In the genomic region with DNA sequence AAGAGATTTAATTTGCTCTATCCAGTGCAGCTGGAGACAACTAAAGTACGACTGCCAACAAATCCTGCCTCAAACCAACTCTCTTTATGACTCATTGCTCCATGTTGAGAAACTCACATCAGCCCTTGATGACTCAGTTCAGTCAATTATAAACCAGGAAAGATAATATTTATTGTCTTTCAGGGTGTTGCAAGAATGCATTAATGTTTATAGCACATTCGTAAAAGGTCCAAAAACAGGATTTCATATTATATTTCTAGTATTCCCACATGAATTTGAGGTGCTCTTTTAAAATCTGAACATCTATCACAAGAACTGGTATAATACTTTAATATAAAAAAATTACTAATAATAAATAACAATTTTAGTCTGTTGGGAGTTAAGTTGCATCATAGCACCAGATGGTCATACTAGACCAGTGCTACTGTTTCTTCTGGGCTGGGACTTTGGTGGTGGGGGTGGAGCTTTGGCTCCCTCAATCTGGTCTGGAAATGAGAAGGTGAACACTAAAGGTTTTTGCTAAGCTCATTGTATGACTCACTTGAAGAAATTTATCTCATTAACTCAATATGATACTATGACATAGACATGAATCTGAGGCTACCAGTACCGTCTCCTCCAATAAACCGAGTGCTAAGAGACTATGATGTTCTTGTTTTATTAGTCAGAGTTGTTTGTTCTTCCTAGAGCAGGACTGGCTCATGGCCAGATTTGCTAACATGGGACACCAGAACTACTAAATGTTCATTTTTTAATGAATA, we compare ENCODE assay signal across 8 cellular contexts. TPM values are rescaled to one million over a fixed set of nuclear protein-coding genes. Genes with fewer than 3 reads are reported as not detected.
DNase-seq lines count a peak whose midpoint lies in the region; ATAC-seq and TF ChIP-seq lines count a peak whose summit lies in the region.

No MANE protein-coding gene starts in this region.

- H3K4me1 ChIP-seq in smooth muscle cell (ENCODE audit: low read depth) = peaks cover 12% of the 10 kb centered on the region

- H3K79me2 ChIP-seq in smooth muscle cell (ENCODE audit: low read depth) = no peaks in the 10 kb centered on the region

- peak overlapping the region; percentile 75 for H3K4me2 ChIP-seq in smooth muscle cell

- H3F3A ChIP-seq in smooth muscle cell (ENCODE audit: low read depth) = peaks cover 22% of the 10 kb centered on the region

- no peaks in the 10 kb centered on the region for H3K9me3 ChIP-seq in smooth muscle cell (replicated peaks; ENCODE audit: low read depth)

- peak overlapping the region; percentile 96 for H3K27ac ChIP-seq in smooth muscle cell (ENCODE audit: low read depth)

- no peaks in the 10 kb centered on the region for H3K36me3 ChIP-seq in smooth muscle cell (ENCODE audit: low read depth)

- H2AFZ ChIP-seq in smooth muscle cell (ENCODE audit: low read depth) = no peak overlapping the region

- H3K36me3 Mint-ChIP-seq in T-helper 2 cell treated with Interferon-gamma antibody and Interleukin-4, amounts not matched to agents 5 μg/mL and 100 μg/mL, for 36 hours (ENCODE audit: low read depth) = no peaks in the 10 kb centered on the region

- ATAC-seq in GM21423 (IDR thresholded peaks at IDR 0.05; ENCODE audit: unreplicated experiment) = peak; percentile 85

- no peaks in the 10 kb centered on the region for H4K20me1 ChIP-seq in smooth muscle cell (ENCODE audit: low read depth)

- peaks cover 21% of the 10 kb centered on the region for H3K27me3 Mint-ChIP-seq in T-helper 2 cell treated with Interferon-gamma antibody and Interleukin-4, amounts not matched to agents 5 μg/mL and 100 μg/mL, for 36 hours (ENCODE audit: low read depth)

- no peaks in the 10 kb centered on the region for H3K9me3 Mint-ChIP-seq in T-helper 2 cell treated with Interferon-gamma antibody and Interleukin-4, amounts not matched to agents 5 μg/mL and 100 μg/mL, for 36 hours

- H3K9ac ChIP-seq in smooth muscle cell (ENCODE audit: low read depth) = peak overlapping the region; percentile 78

- no peak overlapping the region for H3K27ac Mint-ChIP-seq in T-helper 2 cell treated with Interferon-gamma antibody and Interleukin-4, amounts not matched to agents 5 μg/mL and 100 μg/mL, for 36 hours

- no peaks in the 10 kb centered on the region for H3K27me3 ChIP-seq in smooth muscle cell (ENCODE audit: low read depth)

- peaks cover 9% of the 10 kb centered on the region for H3K4me1 Mint-ChIP-seq in T-helper 2 cell treated with Interferon-gamma antibody and Interleukin-4, amounts not matched to agents 5 μg/mL and 100 μg/mL, for 36 hours (ENCODE audit: low read depth)

- H3K4me3 ChIP-seq in foreskin fibroblast (ENCODE audit: low read depth in 1 of 2, low read length in 2 of 2) (no peak overlapping the region), smooth muscle cell (peak overlapping the region; percentile 25)

- TF ChIP-seq CTCF in foreskin fibroblast (IDR thresholded peaks at IDR 0.05; ENCODE audit: low read depth, low read length) (no peak), smooth muscle cell (IDR thresholded peaks at IDR 0.05; ENCODE audit: borderline replicate concordance, insufficient read depth, poor library complexity, severe bottlenecking) (no peak)

- WGBS in smooth muscle cell (ENCODE audit: low lambda C conversion rate) = 0% methylated on average over 4 of the region's 4 CpGs

- DNase-seq in DMS79 treated with DMSO at 0.1 percent for 48 hours (lab: John Stamatoyannopoulos, UW) = peak; percentile 44
- DNase-seq in HPDE6-E6E7 (ENCODE audit: extremely low spot score) = peak; percentile 75
- peak; percentile 50 for DNase-seq in T-helper 2 cell treated with Interferon-gamma antibody and Interleukin-4, amounts not matched to agents 5 μg/mL and 100 μg/mL, for 36 hours (ENCODE audit: low spot score)
- peak; percentile 95 to 97 for DNase-seq in foreskin fibroblast
- no peak for DNase-seq in smooth muscle cell (lab: John Stamatoyannopoulos, UW; ENCODE audit: unreplicated experiment)
- DNase-seq in inferior parietal cortex (ENCODE audit: extremely low spot score) = no peak
- no peak for DNase-seq in KG1 (lab: John Stamatoyannopoulos, UW)

- H3K4me3 Mint-ChIP-seq in T-helper 2 cell treated with Interferon-gamma antibody and Interleukin-4, amounts not matched to agents 5 μg/mL and 100 μg/mL, for 36 hours = no peak overlapping the region

RNA-seq across cellular contexts. Expression of gene MAP3K20, which starts 26.6 kb away (rescaled TPM):
- total RNA-seq in smooth muscle cell = 29.2 and 35.1 TPM in 2 replicates
- polyA plus RNA-seq in smooth muscle cell = 20.8 and 25.8 TPM in 2 replicates

Comparison
In these comparisons a context has a peak if more than half of its experiments do, and no peak if none do; other contexts are left out.
1. DNase-seq: peak in DMS79 treated with DMSO at 0.1 percent for 48 hours (single experiment), HPDE6-E6E7 (single experiment), T-helper 2 cell treated with Interferon-gamma antibody and Interleukin-4, amounts not matched to agents 5 μg/mL and 100 μg/mL, for 36 hours (single experiment) and foreskin fibroblast (2 of 2); none in smooth muscle cell (single experiment), inferior parietal cortex (single experiment) and KG1 (single experiment).